In the genomic region with DNA sequence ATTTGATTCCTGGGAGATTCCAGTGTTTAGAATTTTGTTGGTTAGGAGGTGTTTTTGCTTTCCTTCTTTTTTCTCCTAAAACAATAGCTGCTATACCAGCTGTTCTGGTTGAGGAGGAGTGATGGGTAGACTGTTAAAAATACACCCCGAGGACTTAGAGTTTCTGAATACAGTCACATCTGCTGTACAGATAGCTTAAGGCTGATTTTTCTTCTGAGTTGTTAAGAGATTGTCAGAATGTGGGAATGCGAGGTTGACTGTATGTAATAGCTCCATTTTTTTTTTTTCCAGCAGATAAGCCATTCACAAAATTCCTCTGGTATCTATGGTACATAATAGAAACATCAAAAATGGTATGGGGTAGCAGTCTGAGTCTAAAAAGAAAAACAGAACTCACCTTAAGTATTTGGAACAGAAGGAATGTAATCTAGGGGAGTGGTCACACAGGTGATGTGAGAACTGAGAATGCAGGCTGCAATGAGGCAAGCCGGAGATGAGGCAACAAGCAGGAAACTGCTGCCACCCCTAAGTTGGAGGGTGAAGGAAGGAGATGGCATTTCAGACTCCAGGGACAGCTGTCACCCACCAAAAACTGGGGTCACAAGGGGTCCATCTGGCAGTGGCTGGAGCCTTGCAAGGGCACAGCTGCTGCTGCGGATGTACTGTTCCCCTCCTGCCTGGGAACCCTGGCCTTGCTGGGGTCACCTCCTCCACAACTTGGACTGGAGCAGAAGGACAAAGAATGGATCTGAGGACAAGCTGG, we compare ENCODE assay signal across 14 cellular contexts. TPM values are rescaled to one million over a fixed set of nuclear protein-coding genes. Genes with fewer than 3 reads are reported as not detected.
DNase-seq lines count a peak whose midpoint lies in the region; ATAC-seq, FAIRE-seq and TF ChIP-seq lines count a peak whose summit lies in the region.
"Had no signal": no experiment of that assay in that cellular context is flagged by ENCODE, and none has a peak within 500 bp of the region (broad histone marks: within the 10 kb centered on the region; RNA-seq: fewer than 3 reads in every experiment).

No MANE protein-coding gene starts in this region.

- peaks cover 51 to 79% (median 62%) of the 10 kb centered on the region in 4 donors for H3K4me1 Mint-ChIP-seq in CD4-positive, alpha-beta memory T cell
- peaks cover 54% of the 10 kb centered on the region for H3K4me1 Mint-ChIP-seq in activated T-helper 2 cell treated with anti-CD3 and anti-CD28 coated beads, Interferon-gamma antibody, Interleukin-2, Interleukin-4, amounts not matched to agents 10 μg/mL and 5 μg/mL and 100 μg/mL, durations not matched to agents 14 hours and 24 hours and 36 hours (ENCODE audit: low read depth)
- H3K4me1 Mint-ChIP-seq in naive thymus-derived CD8-positive, alpha-beta T cell = peaks cover 41 to 84% (median 81%) of the 10 kb centered on the region in 4 donors

- H3K27me3 ChIP-seq in CD4-positive, alpha-beta memory T cell (ENCODE audit: insufficient read depth, low read length) = no peaks in the 10 kb centered on the region
- H3K27me3 ChIP-seq in tibial artery = no peaks in the 10 kb centered on the region

- H3K4me3 Mint-ChIP-seq in CD4-positive, alpha-beta memory T cell = peak overlapping the region; percentile 48 to 96 (median 92)
- H3K4me3 Mint-ChIP-seq in activated T-helper 2 cell treated with anti-CD3 and anti-CD28 coated beads, Interferon-gamma antibody, Interleukin-2, Interleukin-4, amounts not matched to agents 10 μg/mL and 5 μg/mL and 100 μg/mL, durations not matched to agents 14 hours and 24 hours and 36 hours (ENCODE audit: low read depth) = peak overlapping the region; percentile 83
- peak overlapping the region; percentile 81 to 96 (median 92) for H3K4me3 Mint-ChIP-seq in naive thymus-derived CD8-positive, alpha-beta T cell

- no peak for DNase-seq in CD4-positive, alpha-beta memory T cell
- no peak for DNase-seq in GM18507 (ENCODE audit: extremely low spot score, insufficient read length, low read depth)
- no peak for DNase-seq in activated T-helper 2 cell treated with anti-CD3 and anti-CD28 coated beads, Interferon-gamma antibody, Interleukin-2, Interleukin-4, amounts not matched to agents 10 μg/mL and 5 μg/mL and 100 μg/mL, durations not matched to agents 14 hours and 24 hours and 36 hours (ENCODE audit: low spot score)
- no peak for DNase-seq in naive thymus-derived CD8-positive, alpha-beta T cell
- DNase-seq in HPDE6-E6E7 (ENCODE audit: extremely low spot score) = no peak
- DNase-seq in stimulated activated CD8-positive, alpha-beta memory T cell treated with anti-CD3 and anti-CD28 coated beads, Interleukin-4, amount 100 ng/mL, for 48 hours = no peak
- no peak for DNase-seq in tibial artery
- DNase-seq in kidney glomerular epithelial cell (lab: John Stamatoyannopoulos, UW) = no peak
- DNase-seq: activated effector memory CD4-positive, alpha-beta T cell treated with anti-CD3 and anti-CD28 coated beads, Interleukin-2, amount 50 U/mL, for 16 hours; left ventricle myocardium superior; NCI-H1694; stimulated activated CD4-positive, alpha-beta T cell treated with anti-CD3 and anti-CD28 coated beads, Interleukin-1b, Interleukin-23, amount 100 ng/mL, for 48 hours had no signal

- no peak for ATAC-seq in naive thymus-derived CD8-positive, alpha-beta T cell
- ATAC-seq: left ventricle myocardium superior had no signal

- H3K27ac Mint-ChIP-seq in CD4-positive, alpha-beta memory T cell = peak overlapping the region in 5 of 7 donors; percentile 4 to 95 (median 91)
- no peak overlapping the region for H3K27ac Mint-ChIP-seq in activated T-helper 2 cell treated with anti-CD3 and anti-CD28 coated beads, Interferon-gamma antibody, Interleukin-2, Interleukin-4, amounts not matched to agents 10 μg/mL and 5 μg/mL and 100 μg/mL, durations not matched to agents 14 hours and 24 hours and 36 hours
- peak overlapping the region; percentile 19 to 94 (median 86) for H3K27ac Mint-ChIP-seq in naive thymus-derived CD8-positive, alpha-beta T cell

- peaks cover 18 to 21% of the 10 kb centered on the region in 2 donors for H3K36me3 Mint-ChIP-seq in CD4-positive, alpha-beta memory T cell
- peaks cover 41% of the 10 kb centered on the region for H3K36me3 Mint-ChIP-seq in activated T-helper 2 cell treated with anti-CD3 and anti-CD28 coated beads, Interferon-gamma antibody, Interleukin-2, Interleukin-4, amounts not matched to agents 10 μg/mL and 5 μg/mL and 100 μg/mL, durations not matched to agents 14 hours and 24 hours and 36 hours (ENCODE audit: low read depth)
- H3K36me3 Mint-ChIP-seq in naive thymus-derived CD8-positive, alpha-beta T cell = peaks cover 0 to 27% (median 7%) of the 10 kb centered on the region in 3 donors

- H3K9me3 Mint-ChIP-seq in CD4-positive, alpha-beta memory T cell = no peaks in the 10 kb centered on the region
- H3K9me3 Mint-ChIP-seq in activated T-helper 2 cell treated with anti-CD3 and anti-CD28 coated beads, Interferon-gamma antibody, Interleukin-2, Interleukin-4, amounts not matched to agents 10 μg/mL and 5 μg/mL and 100 μg/mL, durations not matched to agents 14 hours and 24 hours and 36 hours = no peaks in the 10 kb centered on the region
- H3K9me3 Mint-ChIP-seq in naive thymus-derived CD8-positive, alpha-beta T cell = peaks cover 0 to 2% (median 0%) of the 10 kb centered on the region in 9 donors

- POLR2A ChIA-PET in CD4-positive, alpha-beta memory T cell (lab: Charles Lee; ENCODE audit: partially characterized antibody) = interaction anchor here (0.6 to 1.3 kb wide), 4 partner anchors 26 to 1382 kb away, joined by 3 to 8 read pairs (median 4); a partner anchor contains a TSS
- POLR2A ChIA-PET in naive thymus-derived CD8-positive, alpha-beta T cell (lab: Charles Lee) = interaction anchor here (0.6 to 2.4 kb wide), 11 partner anchors 10 to 646 kb away, joined by 3 to 17 read pairs (median 5); a partner anchor contains a TSS

- intact Hi-C loops in CD4-positive, alpha-beta memory T cell (cut with micrococcal nuclease) = no loop called here
- intact Hi-C loops in activated T-helper 2 cell treated with anti-CD3 and anti-CD28 coated beads, Interferon-gamma antibody, Interleukin-2, Interleukin-4, amounts not matched to agents 10 μg/mL and 5 μg/mL and 100 μg/mL, durations not matched to agents 14 hours and 24 hours and 36 hours (cut with micrococcal nuclease) = loop anchor here (5.0 kb wide), 2 partner anchors 61 to 86 kb away; no protein-coding TSS in a partner anchor
- intact Hi-C loops in tibial artery (cut with DNase I; ENCODE audit: low total_unique reads) = no loop called here

- no peak overlapping the region for H3K4me3 ChIP-seq in CD4-positive, alpha-beta memory T cell (ENCODE audit: low read length in 2 of 2)
- H3K4me3 ChIP-seq in tibial artery = no peak overlapping the region

- H3K27ac ChIP-seq in CD4-positive, alpha-beta memory T cell (ENCODE audit: low read depth, low read length) = no peak overlapping the region
- H3K27ac ChIP-seq in tibial artery = no peak overlapping the region

- H3K36me3 ChIP-seq in CD4-positive, alpha-beta memory T cell (ENCODE audit: insufficient read depth, low read length) = no peaks in the 10 kb centered on the region
- H3K36me3 ChIP-seq in tibial artery = no peaks in the 10 kb centered on the region

- H3K4me1 ChIP-seq in CD4-positive, alpha-beta memory T cell (ENCODE audit: insufficient read depth, low read length) = peaks cover 54% of the 10 kb centered on the region
- peaks cover 0 to 36% (median 23%) of the 10 kb centered on the region in 4 donors for H3K4me1 ChIP-seq in tibial artery

- peak; percentile 80 for FAIRE-seq in GM18507 (lab: Jason Lieb, UNC)
- FAIRE-seq: endothelial cell of umbilical vein, urothelium cell line had no signal

- H3K9me3 ChIP-seq in CD4-positive, alpha-beta memory T cell (ENCODE audit: control insufficient read depth in 1 of 2, low read length in 2 of 2) = no peaks in the 10 kb centered on the region
- no peaks in the 10 kb centered on the region for H3K9me3 ChIP-seq in tibial artery

- CTCF ChIA-PET in CD4-positive, alpha-beta memory T cell (lab: Charles Lee; ENCODE audit: partially characterized antibody) = interaction anchor here (0.7 to 2.5 kb wide), 6 partner anchors 9 to 303 kb away, joined by 3 to 13 read pairs (median 4); no protein-coding TSS in a partner anchor

- H3K27me3 Mint-ChIP-seq in CD4-positive, alpha-beta memory T cell = no peaks in the 10 kb centered on the region
- H3K27me3 Mint-ChIP-seq in activated T-helper 2 cell treated with anti-CD3 and anti-CD28 coated beads, Interferon-gamma antibody, Interleukin-2, Interleukin-4, amounts not matched to agents 10 μg/mL and 5 μg/mL and 100 μg/mL, durations not matched to agents 14 hours and 24 hours and 36 hours (ENCODE audit: low read depth) = no peaks in the 10 kb centered on the region
- no peaks in the 10 kb centered on the region for H3K27me3 Mint-ChIP-seq in naive thymus-derived CD8-positive, alpha-beta T cell

- TF ChIP-seq CTCF in tibial artery (IDR thresholded peaks at IDR 0.05) = no peak

RNA-seq across cellular contexts. Expression of a gene that starts 2.4 kb away (rescaled TPM):
- total RNA-seq in CD4-positive, alpha-beta memory T cell = 100 to 1,000 TPM; 129 to 136 TPM
- polyA plus RNA-seq in CD4-positive, alpha-beta memory T cell = 10 to 100 TPM in 1 of 2 donors, 1 to 10 TPM in 1; 8.9 to 28.1 TPM
- total RNA-seq in activated T-helper 2 cell treated with anti-CD3 and anti-CD28 coated beads, Interferon-gamma antibody, Interleukin-2, Interleukin-4, amounts not matched to agents 10 μg/mL and 5 μg/mL and 100 μg/mL, durations not matched to agents 14 hours and 24 hours and 36 hours = 52.3 and 58.3 TPM in 2 replicates
- 100 to 1,000 TPM; 300 to 315 TPM for total RNA-seq in naive thymus-derived CD8-positive, alpha-beta T cell
- polyA plus RNA-seq in naive thymus-derived CD8-positive, alpha-beta T cell = 10 to 100 TPM; 29.3 to 44.5 (median 31.6) TPM

RNA-seq across cellular contexts. Expression of a gene that starts 49.1 kb away (rescaled TPM):
- under 1 TPM in 1 of 2 experiments, not detected in 1; 0.06 TPM for total RNA-seq in CD4-positive, alpha-beta memory T cell
- not detected for polyA plus RNA-seq in CD4-positive, alpha-beta memory T cell
- 0.05 TPM in 1 of 2 replicates, not detected in the other for total RNA-seq in activated T-helper 2 cell treated with anti-CD3 and anti-CD28 coated beads, Interferon-gamma antibody, Interleukin-2, Interleukin-4, amounts not matched to agents 10 μg/mL and 5 μg/mL and 100 μg/mL, durations not matched to agents 14 hours and 24 hours and 36 hours
- 1 to 10 TPM in 1 of 2 experiments, not detected in 1; 1.2 TPM for total RNA-seq in naive thymus-derived CD8-positive, alpha-beta T cell
- not detected for polyA plus RNA-seq in naive thymus-derived CD8-positive, alpha-beta T cell
- total RNA-seq: endothelial cell of umbilical vein, left ventricle myocardium superior had no signal
- polyA plus RNA-seq: endothelial cell of umbilical vein had no signal
